ENCODE assay signal across 10 cellular contexts in the genomic region with DNA sequence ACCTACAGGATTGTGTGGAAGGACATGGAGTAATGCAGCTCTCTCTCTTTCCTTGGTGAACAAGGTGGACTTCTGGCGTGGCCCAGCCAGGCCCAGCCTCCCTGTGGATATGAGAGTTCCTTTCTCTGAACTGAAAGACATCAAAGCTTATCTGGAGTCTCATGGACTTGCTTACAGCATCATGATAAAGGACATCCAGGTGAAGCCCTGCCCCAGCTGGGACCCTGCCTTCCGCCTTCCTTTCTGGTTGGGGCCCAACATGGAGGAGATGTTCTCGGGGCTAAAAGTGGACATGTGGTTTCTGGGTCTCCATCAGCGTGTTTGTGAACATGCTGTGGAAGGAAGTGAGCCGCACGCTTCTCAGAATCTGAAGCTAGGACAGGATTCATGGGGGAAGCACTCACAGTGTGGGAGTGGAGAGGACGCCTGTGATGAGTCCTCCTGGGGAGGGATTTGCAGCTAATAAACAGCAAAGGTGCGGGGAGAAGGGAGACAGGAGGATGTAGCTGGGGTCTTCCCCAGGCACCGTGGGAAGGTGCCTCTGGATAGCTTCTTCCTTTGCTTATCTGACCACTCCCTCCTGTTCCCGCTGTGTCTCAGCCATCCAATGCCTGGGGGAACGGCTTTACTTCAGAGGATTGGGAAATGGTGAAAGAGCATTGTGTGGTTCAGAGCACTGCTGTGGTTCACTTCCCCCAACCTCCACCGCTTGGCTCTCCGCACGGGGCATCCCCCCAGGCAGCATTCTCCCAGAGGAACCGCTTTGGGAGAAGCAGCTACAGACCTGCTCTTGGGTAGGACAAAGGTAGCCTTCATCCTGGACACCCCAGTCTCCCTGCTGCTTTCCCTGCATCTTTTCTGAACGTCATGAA. TPM values are rescaled to one million over a fixed set of nuclear protein-coding genes. Genes with fewer than 3 reads are reported as not detected.
DNase-seq lines count a peak whose midpoint lies in the region; TF ChIP-seq lines count a peak whose summit lies in the region.
"Had no signal": no experiment of that assay in that cellular context is flagged by ENCODE, and none has a peak within 500 bp of the region (broad histone marks: within the 10 kb centered on the region; RNA-seq: fewer than 3 reads in every experiment).

No MANE protein-coding gene starts in this region.

- no peak overlapping the region for H2AFZ ChIP-seq in parathyroid adenoma

- H3K4me3 ChIP-seq in esophagus muscularis mucosa (no peak overlapping the region), parathyroid adenoma (ENCODE audit: low read depth, low read length) (no peak overlapping the region), ovary (no peak overlapping the region)
- H3K4me3 ChIP-seq: testis had no signal

- H3K36me3 ChIP-seq in esophagus muscularis mucosa = no peaks in the 10 kb centered on the region
- H3K36me3 ChIP-seq in parathyroid adenoma (ENCODE audit: control insufficient read depth, insufficient read depth, low read length) = no peaks in the 10 kb centered on the region
- no peaks in the 10 kb centered on the region for H3K36me3 ChIP-seq in ovary

- DNase-seq in GM10266 (ENCODE audit: extremely low spot score) (peak; percentile 40), NCI-H748 (lab: John Stamatoyannopoulos, UW; ENCODE audit: unreplicated experiment) (peak; percentile 71), esophagus muscularis mucosa (ENCODE audit: extremely low spot score) (no peak), ovary (no peak), COR-L47 (lab: John Stamatoyannopoulos, UW) (no peak), hippocampal formation (lab: John Stamatoyannopoulos, UW) (no peak)
- no peak for DNase-seq in activated CD8-positive, alpha-beta memory T cell treated with anti-CD3 and anti-CD28 coated beads, Interleukin-2, amount 50 U/mL, for 4 hours
- DNase-seq: testis had no signal

- H3K4me1 ChIP-seq in esophagus muscularis mucosa = peaks cover 3 to 28% (median 24%) of the 10 kb centered on the region in 4 donors
- H3K4me1 ChIP-seq in parathyroid adenoma = no peaks in the 10 kb centered on the region
- peaks cover 15% of the 10 kb centered on the region for H3K4me1 ChIP-seq in ovary (ENCODE audit: insufficient read depth)
- H3K4me1 ChIP-seq: testis had no signal

- TF ChIP-seq POLR2A in esophagus muscularis mucosa (IDR thresholded peaks at IDR 0.05; ENCODE audit: low read depth) = no peak
- no peak for TF ChIP-seq POLR2A in ovary (IDR thresholded peaks at IDR 0.05)

- 65% methylated on average over 16 of the region's 16 CpGs for WGBS in esophagus muscularis mucosa
- WGBS in ovary, 3 donors = 78 to 83% (median 82%) methylated on average over 16 of the region's 16 CpGs

- intact Hi-C loops in esophagus muscularis mucosa (cut with DNase I) = loop anchor here (10.0 kb wide), 1 partner anchor 85 kb away; no protein-coding TSS in a partner anchor
- intact Hi-C loops in ovary (cut with DNase I) = loop anchor here in 1 of 4 donors (10.0 kb wide), 1 partner anchor 75 kb away; no protein-coding TSS in a partner anchor

- no peaks in the 10 kb centered on the region for H3K27me3 ChIP-seq in esophagus muscularis mucosa
- no peaks in the 10 kb centered on the region for H3K27me3 ChIP-seq in parathyroid adenoma (ENCODE audit: control insufficient read depth, insufficient read depth, low read length)
- no peaks in the 10 kb centered on the region for H3K27me3 ChIP-seq in ovary
- H3K27me3 ChIP-seq: testis had no signal

- TF ChIP-seq EP300 in esophagus muscularis mucosa (IDR thresholded peaks at IDR 0.05) = no peak
- no peak for TF ChIP-seq EP300 in ovary (IDR thresholded peaks at IDR 0.05)

- H3K9ac ChIP-seq in parathyroid adenoma = no peak overlapping the region

- no peaks in the 10 kb centered on the region for H3K79me2 ChIP-seq in parathyroid adenoma

- no peak for TF ChIP-seq CTCF in GM10266 (IDR thresholded peaks at IDR 0.05; ENCODE audit: control insufficient read depth, insufficient read depth, low read depth, missing control alignments)
- no peak for TF ChIP-seq CTCF in esophagus muscularis mucosa (IDR thresholded peaks at IDR 0.05)
- no peak for TF ChIP-seq CTCF in parathyroid adenoma (IDR thresholded peaks at IDR 0.05)
- TF ChIP-seq CTCF in ovary (IDR thresholded peaks at IDR 0.05) = no peak

- H3K4me2 ChIP-seq in parathyroid adenoma (ENCODE audit: low read length) = no peak overlapping the region

- H3K9me3 ChIP-seq in esophagus muscularis mucosa = no peaks in the 10 kb centered on the region
- H3K9me3 ChIP-seq in parathyroid adenoma (ENCODE audit: control insufficient read depth, low read length) = no peaks in the 10 kb centered on the region
- H3K9me3 ChIP-seq in ovary = no peaks in the 10 kb centered on the region
- H3K9me3 ChIP-seq: testis had no signal

- H3K27ac ChIP-seq in esophagus muscularis mucosa (replicated peaks in 1 of 4) (peak overlapping the region; percentile 10 to 56 (median 41)), parathyroid adenoma (peak overlapping the region; percentile 29), ovary (peak overlapping the region in 1 of 2 donors; percentile 30)

RNA-seq across cellular contexts. Expression of gene CPA5, which starts 5.5 kb away (rescaled TPM):
- total RNA-seq in esophagus muscularis mucosa (not detected), ovary (not detected)
- not detected for polyA plus RNA-seq in ovary
- total RNA-seq: NCI-H460 had no signal

RNA-seq across cellular contexts. Expression of gene CPA1, which starts 30.1 kb away (rescaled TPM):
- total RNA-seq in esophagus muscularis mucosa (not detected), ovary (10 to 100 TPM in 2 of 7 donors, 1 to 10 TPM in 3, not detected in 2; 1.3 to 32.4 (median 5.5) TPM)
- polyA plus RNA-seq in ovary = under 1 TPM; 0.31 to 0.35 TPM
- total RNA-seq: NCI-H460 had no signal

RNA-seq across cellular contexts. Expression of gene CPA4, which starts 57.2 kb away (rescaled TPM):
- total RNA-seq in esophagus muscularis mucosa (not detected), ovary (under 1 TPM in 4 of 7 donors, not detected in 3; 0.27 to 0.48 (median 0.33) TPM)
- 1 to 10 TPM in 1 of 2 donors, under 1 TPM in 1; 0.13 to 1.7 TPM for polyA plus RNA-seq in ovary

Comparison
In these comparisons a context has a peak if more than half of its experiments do, and no peak if none do; other contexts are left out.
1. DNase-seq: peak in GM10266 (single experiment) and NCI-H748 (single experiment); none in esophagus muscularis mucosa (single experiment), activated CD8-positive, alpha-beta memory T cell treated with anti-CD3 and anti-CD28 coated beads, Interleukin-2, amount 50 U/mL, for 4 hours (single experiment), ovary (0 of 5), COR-L47 (single experiment) and hippocampal formation (0 of 2).